Comparison of ENCODE assay signal across 1 cellular context in genomic region chr6:125188037-125188436, GRCh38.
TF ChIP-seq lines count a peak whose summit lies in the region.

No MANE protein-coding gene starts in this region.

TF ChIP-seq in K562, 482 proteins besides CTCF, POLR2A, EP300 and RAD21 (continued from another document and continues in another):
- TF ChIP-seq, protein P1, sequence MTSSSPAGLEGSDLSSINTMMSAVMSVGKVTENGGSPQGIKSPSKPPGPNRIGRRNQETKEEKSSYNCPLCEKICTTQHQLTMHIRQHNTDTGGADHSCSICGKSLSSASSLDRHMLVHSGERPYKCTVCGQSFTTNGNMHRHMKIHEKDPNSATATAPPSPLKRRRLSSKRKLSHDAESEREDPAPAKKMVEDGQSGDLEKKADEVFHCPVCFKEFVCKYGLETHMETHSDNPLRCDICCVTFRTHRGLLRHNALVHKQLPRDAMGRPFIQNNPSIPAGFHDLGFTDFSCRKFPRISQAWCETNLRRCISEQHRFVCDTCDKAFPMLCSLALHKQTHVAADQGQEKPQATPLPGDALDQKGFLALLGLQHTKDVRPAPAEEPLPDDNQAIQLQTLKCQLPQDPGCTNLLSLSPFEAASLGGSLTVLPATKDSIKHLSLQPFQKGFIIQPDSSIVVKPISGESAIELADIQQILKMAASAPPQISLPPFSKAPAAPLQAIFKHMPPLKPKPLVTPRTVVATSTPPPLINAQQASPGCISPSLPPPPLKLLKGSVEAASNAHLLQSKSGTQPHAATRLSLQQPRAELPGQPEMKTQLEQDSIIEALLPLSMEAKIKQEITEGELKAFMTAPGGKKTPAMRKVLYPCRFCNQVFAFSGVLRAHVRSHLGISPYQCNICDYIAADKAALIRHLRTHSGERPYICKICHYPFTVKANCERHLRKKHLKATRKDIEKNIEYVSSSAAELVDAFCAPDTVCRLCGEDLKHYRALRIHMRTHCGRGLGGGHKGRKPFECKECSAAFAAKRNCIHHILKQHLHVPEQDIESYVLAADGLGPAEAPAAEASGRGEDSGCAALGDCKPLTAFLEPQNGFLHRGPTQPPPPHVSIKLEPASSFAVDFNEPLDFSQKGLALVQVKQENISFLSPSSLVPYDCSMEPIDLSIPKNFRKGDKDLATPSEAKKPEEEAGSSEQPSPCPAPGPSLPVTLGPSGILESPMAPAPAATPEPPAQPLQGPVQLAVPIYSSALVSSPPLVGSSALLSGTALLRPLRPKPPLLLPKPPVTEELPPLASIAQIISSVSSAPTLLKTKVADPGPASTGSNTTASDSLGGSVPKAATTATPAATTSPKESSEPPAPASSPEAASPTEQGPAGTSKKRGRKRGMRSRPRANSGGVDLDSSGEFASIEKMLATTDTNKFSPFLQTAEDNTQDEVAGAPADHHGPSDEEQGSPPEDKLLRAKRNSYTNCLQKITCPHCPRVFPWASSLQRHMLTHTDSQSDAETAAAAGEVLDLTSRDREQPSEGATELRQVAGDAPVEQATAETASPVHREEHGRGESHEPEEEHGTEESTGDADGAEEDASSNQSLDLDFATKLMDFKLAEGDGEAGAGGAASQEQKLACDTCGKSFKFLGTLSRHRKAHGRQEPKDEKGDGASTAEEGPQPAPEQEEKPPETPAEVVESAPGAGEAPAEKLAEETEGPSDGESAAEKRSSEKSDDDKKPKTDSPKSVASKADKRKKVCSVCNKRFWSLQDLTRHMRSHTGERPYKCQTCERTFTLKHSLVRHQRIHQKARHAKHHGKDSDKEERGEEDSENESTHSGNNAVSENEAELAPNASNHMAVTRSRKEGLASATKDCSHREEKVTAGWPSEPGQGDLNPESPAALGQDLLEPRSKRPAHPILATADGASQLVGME (CRISPR knock-in tag; IDR thresholded peaks at IDR 0.05): no peak
- TF ChIP-seq PHB2 (IDR thresholded peaks at IDR 0.05; ENCODE audit: low read depth) (no peak), ARHGAP35 (IDR thresholded peaks at IDR 0.05; ENCODE audit: partially characterized antibody) (no peak), SP2 (IDR thresholded peaks at IDR 0.05; ENCODE audit: extremely low read depth, low read depth, low read length, poor library complexity, severe bottlenecking) (no peak), GTF2F1 (IDR thresholded peaks at IDR 0.05; ENCODE audit: low read depth, low read length) (no peak), VEZF1 (CRISPR knock-in tag; IDR thresholded peaks at IDR 0.05) (peak; percentile 45; the same call in 1 of the 2 replicates), FOXP1 (CRISPR knock-in tag; IDR thresholded peaks at IDR 0.05) (no peak), ZSCAN29 (IDR thresholded peaks at IDR 0.05) (no peak), SP1 (CRISPR knock-in tag; IDR thresholded peaks at IDR 0.05) (no peak), RBM39 (optimal IDR thresholded peaks at IDR 0.05; ENCODE audit: low read depth, low read length) (no peak), KLF13 (tag; IDR thresholded peaks at IDR 0.05; ENCODE audit: borderline replicate concordance, low read depth) (no peak), CSDE1 (IDR thresholded peaks at IDR 0.05) (no peak), ARID1B (IDR thresholded peaks at IDR 0.05) (peak; percentile 52; the same call in 1 of the 2 replicates), FOXJ2 (tag; IDR thresholded peaks at IDR 0.05) (0 out of 2 replicates have a peak, but pooled peaks have one; percentile 54), ZBTB11 (CRISPR knock-in tag; IDR thresholded peaks at IDR 0.05) (peak in 1 of 3 experiments; percentile 75; a peak in 2 of 6 replicates), YBX1 (IDR thresholded peaks at IDR 0.05) (no peak), SMAD4 (CRISPR knock-in tag; conservative IDR thresholded peaks at IDR 0.05) (no peak), HNRNPH1 (optimal IDR thresholded peaks at IDR 0.05; ENCODE audit: low read depth, low read length) (no peak), ZC3H11A (IDR thresholded peaks at IDR 0.05; ENCODE audit: low read depth, low read length) (no peak), GATAD2A (IDR thresholded peaks at IDR 0.05) (no peak), POLR2AphosphoS2 (IDR thresholded peaks at IDR 0.05; ENCODE audit: low read length) (no peak), FOSL1 (tag; conservative IDR thresholded peaks at IDR 0.05) (peak; percentile 85), ZBTB2 (IDR thresholded peaks at IDR 0.05) (no peak), ZBTB9 (CRISPR knock-in tag; IDR thresholded peaks at IDR 0.05) (no peak), IRF2 (CRISPR knock-in tag; IDR thresholded peaks at IDR 0.05) (no peak), ZFPM2 (CRISPR knock-in tag; IDR thresholded peaks at IDR 0.05) (no peak), MBD2 (IDR thresholded peaks at IDR 0.05; ENCODE audit: borderline replicate concordance, low read depth) (no peak), DPF2 (IDR thresholded peaks at IDR 0.05) (no peak), NBN (IDR thresholded peaks at IDR 0.05; ENCODE audit: low read depth) (no peak), NR0B1 (IDR thresholded peaks at IDR 0.05; ENCODE audit: partially characterized antibody) (no peak), SPI1 (IDR thresholded peaks at IDR 0.05; ENCODE audit: borderline replicate concordance, low read depth, low read length) (no peak), SRF (CRISPR knock-in tag; IDR thresholded peaks at IDR 0.05) (peak; percentile 74 to 97; a peak in 3 of 4 replicates), LARP7 (IDR thresholded peaks at IDR 0.05) (no peak), NFXL1 (CRISPR knock-in tag; IDR thresholded peaks at IDR 0.05) (no peak), ZNF239 (CRISPR knock-in tag; IDR thresholded peaks at IDR 0.05) (no peak), GABPA (tag; conservative IDR thresholded peaks at IDR 0.05; ENCODE audit: low read depth) (no peak; the same call in 1 of the 2 replicates), JUND (IDR thresholded peaks at IDR 0.05; ENCODE audit: borderline replicate concordance, low read depth, low read length) (peak; percentile 54; the same call in 1 of the 2 replicates), JUND (tag; IDR thresholded peaks at IDR 0.05; ENCODE audit: borderline replicate concordance, low read depth, low read length) (peak; percentile 58; the same call in 2 of the 3 replicates), SMARCA5 (IDR thresholded peaks at IDR 0.05) (no peak), ZNF395 (CRISPR knock-in tag; IDR thresholded peaks at IDR 0.05) (peak; percentile 51; the same call in 1 of the 2 replicates), NFIC (IDR thresholded peaks at IDR 0.05) (no peak)
- TF ChIP-seq, protein P2, sequence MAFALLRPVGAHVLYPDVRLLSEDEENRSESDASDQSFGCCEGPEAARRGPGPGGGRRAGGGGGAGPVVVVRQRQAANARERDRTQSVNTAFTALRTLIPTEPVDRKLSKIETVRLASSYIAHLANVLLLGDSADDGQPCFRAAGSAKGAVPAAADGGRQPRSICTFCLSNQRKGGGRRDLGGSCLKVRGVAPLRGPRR (CRISPR knock-in tag; IDR thresholded peaks at IDR 0.05): no peak
- TF ChIP-seq, protein P3, sequence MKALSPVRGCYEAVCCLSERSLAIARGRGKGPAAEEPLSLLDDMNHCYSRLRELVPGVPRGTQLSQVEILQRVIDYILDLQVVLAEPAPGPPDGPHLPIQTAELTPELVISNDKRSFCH (CRISPR knock-in tag; IDR thresholded peaks at IDR 0.05): no peak
- TF ChIP-seq, protein P3 (tag; IDR thresholded peaks at IDR 0.05): no peak
- TF ChIP-seq, protein P4, sequence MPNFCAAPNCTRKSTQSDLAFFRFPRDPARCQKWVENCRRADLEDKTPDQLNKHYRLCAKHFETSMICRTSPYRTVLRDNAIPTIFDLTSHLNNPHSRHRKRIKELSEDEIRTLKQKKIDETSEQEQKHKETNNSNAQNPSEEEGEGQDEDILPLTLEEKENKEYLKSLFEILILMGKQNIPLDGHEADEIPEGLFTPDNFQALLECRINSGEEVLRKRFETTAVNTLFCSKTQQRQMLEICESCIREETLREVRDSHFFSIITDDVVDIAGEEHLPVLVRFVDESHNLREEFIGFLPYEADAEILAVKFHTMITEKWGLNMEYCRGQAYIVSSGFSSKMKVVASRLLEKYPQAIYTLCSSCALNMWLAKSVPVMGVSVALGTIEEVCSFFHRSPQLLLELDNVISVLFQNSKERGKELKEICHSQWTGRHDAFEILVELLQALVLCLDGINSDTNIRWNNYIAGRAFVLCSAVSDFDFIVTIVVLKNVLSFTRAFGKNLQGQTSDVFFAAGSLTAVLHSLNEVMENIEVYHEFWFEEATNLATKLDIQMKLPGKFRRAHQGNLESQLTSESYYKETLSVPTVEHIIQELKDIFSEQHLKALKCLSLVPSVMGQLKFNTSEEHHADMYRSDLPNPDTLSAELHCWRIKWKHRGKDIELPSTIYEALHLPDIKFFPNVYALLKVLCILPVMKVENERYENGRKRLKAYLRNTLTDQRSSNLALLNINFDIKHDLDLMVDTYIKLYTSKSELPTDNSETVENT (CRISPR knock-in tag; IDR thresholded peaks at IDR 0.05): no peak
